9 cellular contexts compared by ENCODE assay signal in the genomic region with DNA sequence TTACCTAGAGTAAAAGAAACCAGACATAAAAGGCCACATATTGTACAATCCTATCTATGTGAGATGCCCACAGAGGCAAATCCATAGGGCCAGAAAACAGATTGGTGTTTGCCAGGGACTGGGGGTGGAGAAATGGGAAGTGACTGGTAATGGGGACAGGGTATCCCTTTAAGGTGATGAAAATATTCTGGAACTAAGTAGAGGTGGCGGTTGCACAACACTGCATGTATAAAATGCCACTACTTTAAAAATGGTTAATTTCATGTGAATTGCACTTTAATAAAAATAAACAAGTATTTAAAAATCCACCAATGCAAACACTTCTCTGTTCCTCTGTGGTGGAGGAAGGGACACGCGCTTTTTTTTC. TPM values are rescaled to one million over a fixed set of nuclear protein-coding genes. Genes with fewer than 3 reads are reported as not detected.
DNase-seq lines count a peak whose midpoint lies in the region; ATAC-seq and TF ChIP-seq lines count a peak whose summit lies in the region.
"Had no signal": no experiment of that assay in that cellular context is flagged by ENCODE, and none has a peak within 500 bp of the region (broad histone marks: within the 10 kb centered on the region; RNA-seq: fewer than 3 reads in every experiment).

No MANE protein-coding gene starts in this region.

- ATAC-seq in CD4-positive, alpha-beta T cell (ENCODE audit: poor library complexity): no peak
- ATAC-seq in T-helper 17 cell (no peak), esophagus mucosa (no peak)

- no peak for TF ChIP-seq CTCF in CD4-positive, alpha-beta T cell (IDR thresholded peaks at IDR 0.05)
- no peak for TF ChIP-seq CTCF in cardiac muscle cell (IDR thresholded peaks at IDR 0.05; ENCODE audit: low read depth, low read length)

- H3K36me3 ChIP-seq in cardiac muscle cell (no peaks in the 10 kb centered on the region), rectal smooth muscle tissue (ENCODE audit: control insufficient read depth, insufficient read depth, low read length) (no peaks in the 10 kb centered on the region)

- peak overlapping the region; percentile 67 for H3K4me3 Mint-ChIP-seq in CD4-positive, alpha-beta T cell
- H3K4me3 Mint-ChIP-seq in T-helper 17 cell: peak overlapping the region; percentile 76

- H3K4me3 ChIP-seq in cardiac muscle cell: no peak overlapping the region
- peak overlapping the region; percentile 21 for H3K4me3 ChIP-seq in rectal smooth muscle tissue (ENCODE audit: low read length)

- POLR2A ChIA-PET in CD4-positive, alpha-beta T cell (lab: Charles Lee): interaction anchor here (0.6 to 1.7 kb wide), 12 partner anchors 14 to 93 kb away, joined by 3 to 23 read pairs (median 6); a partner anchor contains a TSS

- CTCF ChIA-PET in CD4-positive, alpha-beta T cell (lab: Charles Lee): interaction anchor here (1.2 kb wide), 1 partner anchor 47 kb away, joined by 3 read pairs; no protein-coding TSS in a partner anchor

- no peaks in the 10 kb centered on the region for H3K27me3 ChIP-seq in CD4-positive, alpha-beta T cell (ENCODE audit: control insufficient read depth, insufficient read depth, low read length)
- H3K27me3 ChIP-seq in cardiac muscle cell: no peaks in the 10 kb centered on the region
- H3K27me3 ChIP-seq in rectal smooth muscle tissue (ENCODE audit: control insufficient read depth, insufficient read depth, low read length): no peaks in the 10 kb centered on the region

- no peak for DNase-seq in CD4-positive, alpha-beta T cell
- DNase-seq in T-helper 17 cell (no peak), cardiac muscle cell (ENCODE audit: low read depth in 1 of 2, low spot score in 1 of 2) (no peak), DMS79 (lab: John Stamatoyannopoulos, UW) (no peak), NCI-H187 (lab: John Stamatoyannopoulos, UW) (no peak), NOMO-1 treated with dmso at 0.1 percent for 144 hours (lab: John Stamatoyannopoulos, UW; ENCODE audit: unreplicated experiment) (no peak)
- DNase-seq: NCI-H2029 treated with DMSO at 0.1 percent for 48 hours had no signal

- peak overlapping the region; percentile 73 for H3K9ac ChIP-seq in rectal smooth muscle tissue (ENCODE audit: low read length)

- intact Hi-C loops in CD4-positive, alpha-beta T cell (cut with DNase I, micrococcal nuclease): loop anchor here (5.0 kb wide), 1 partner anchor 39 kb away; a partner anchor contains a TSS

- H3K4me1 ChIP-seq in cardiac muscle cell (ENCODE audit: low read depth): peaks cover 22% of the 10 kb centered on the region
- peaks cover 17% of the 10 kb centered on the region for H3K4me1 ChIP-seq in rectal smooth muscle tissue (ENCODE audit: control insufficient read depth, insufficient read depth, low read length)

- H3K36me3 Mint-ChIP-seq in CD4-positive, alpha-beta T cell (ENCODE audit: low read depth): no peaks in the 10 kb centered on the region
- H3K36me3 Mint-ChIP-seq in T-helper 17 cell (ENCODE audit: low read depth): peaks cover 5% of the 10 kb centered on the region

- no peaks in the 10 kb centered on the region for H3K9me3 Mint-ChIP-seq in CD4-positive, alpha-beta T cell

- no peaks in the 10 kb centered on the region for H3K9me3 ChIP-seq in CD4-positive, alpha-beta T cell (ENCODE audit: control insufficient read depth, low read length)
- H3K9me3 ChIP-seq in T-helper 17 cell (ENCODE audit: control insufficient read depth, low read length, poor library complexity, severe bottlenecking) (no peaks in the 10 kb centered on the region), cardiac muscle cell (ENCODE audit: low read depth) (no peaks in the 10 kb centered on the region)

- no peaks in the 10 kb centered on the region for H3K27me3 Mint-ChIP-seq in CD4-positive, alpha-beta T cell
- H3K27me3 Mint-ChIP-seq in T-helper 17 cell: peaks cover 7% of the 10 kb centered on the region

- peak overlapping the region; percentile 67 for H3K27ac Mint-ChIP-seq in CD4-positive, alpha-beta T cell
- peak overlapping the region; percentile 97 for H3K27ac Mint-ChIP-seq in T-helper 17 cell

- peaks cover 47% of the 10 kb centered on the region for H3K4me1 Mint-ChIP-seq in CD4-positive, alpha-beta T cell (ENCODE audit: low read depth)
- H3K4me1 Mint-ChIP-seq in T-helper 17 cell: peaks cover 29% of the 10 kb centered on the region

- peak overlapping the region; percentile 43 for H3K27ac ChIP-seq in CD4-positive, alpha-beta T cell (ENCODE audit: low read depth, low read length)
- H3K27ac ChIP-seq in cardiac muscle cell (peak overlapping the region; percentile 89), rectal smooth muscle tissue (ENCODE audit: low read depth, low read length) (peak overlapping the region; percentile 98)

RNA-seq across cellular contexts. Expression of a gene that starts 41.5 kb away (rescaled TPM):
- total RNA-seq in CD4-positive, alpha-beta T cell: 1,000 to 10,000 TPM; 1,201 to 1,291 TPM
- total RNA-seq in T-helper 17 cell (100 to 1,000 TPM; 465 to 578 TPM), cardiac muscle cell (7.8 and 13.4 TPM in 2 replicates), esophagus mucosa (5.2 TPM)
- 10.9 and 12.1 TPM in 2 replicates for polyA plus RNA-seq in cardiac muscle cell

Comparison
In these comparisons a context has a peak if more than half of its experiments do, and no peak if none do; other contexts are left out.
1. H3K27ac ChIP-seq: peak in every context shown above with its lines; median percentile 98 in rectal smooth muscle tissue; 89 in cardiac muscle cell; 43 in CD4-positive, alpha-beta T cell.
2. RNA of a gene that starts 41.5 kb away (total RNA-seq): 1,201 to 1,291 TPM in CD4-positive, alpha-beta T cell and 465 to 578 TPM in T-helper 17 cell; 7.8 to 13.4 TPM in cardiac muscle cell and 5.2 TPM in esophagus mucosa (single experiment); every median in the first group is over 10 times any median in the second.